1 cellular context compared by ENCODE assay signal in genomic region chr1:228997721-228998144, GRCh38.
TF ChIP-seq lines count a peak whose summit lies in the region.

No MANE protein-coding gene starts in this region.

TF ChIP-seq in HepG2, 621 proteins besides CTCF, POLR2A, EP300 and RAD21 (continued from another document and continues in another):
- TF ChIP-seq AGO2 (optimal IDR thresholded peaks at IDR 0.05; ENCODE audit: low read depth, low read length) (no peak), ATF6 (CRISPR knock-in tag; conservative IDR thresholded peaks at IDR 0.05) (no peak), IKZF4 (CRISPR knock-in tag; IDR thresholded peaks at IDR 0.05; ENCODE audit: borderline replicate concordance, low read depth, not compliant biosample characterization) (no peak), NFRKB (IDR thresholded peaks at IDR 0.05) (no peak), CENPT (CRISPR knock-in tag; IDR thresholded peaks at IDR 0.05; ENCODE audit: low read depth) (no peak), ZNF777 (CRISPR knock-in tag; IDR thresholded peaks at IDR 0.05) (no peak), ZNF280D (CRISPR knock-in tag; IDR thresholded peaks at IDR 0.05) (peak; percentile 92), ZNF549 (CRISPR knock-in tag; IDR thresholded peaks at IDR 0.05) (no peak), RCOR2 (CRISPR knock-in tag; IDR thresholded peaks at IDR 0.05) (peak; percentile 86), ISL2 (CRISPR knock-in tag; IDR thresholded peaks at IDR 0.05) (peak; percentile 81), ZKSCAN5 (CRISPR knock-in tag; IDR thresholded peaks at IDR 0.05) (0 out of 2 replicates have a peak, but pooled peaks have one; percentile 38), ZNF512 (CRISPR knock-in tag; IDR thresholded peaks at IDR 0.05) (no peak), ZFP36L2 (CRISPR knock-in tag; IDR thresholded peaks at IDR 0.05) (no peak), UBTF (CRISPR knock-in tag; IDR thresholded peaks at IDR 0.05) (no peak), ATF2 (CRISPR knock-in tag; IDR thresholded peaks at IDR 0.05) (peak; percentile 66; the same call in 1 of the 2 replicates), CBX2 (IDR thresholded peaks at IDR 0.05; ENCODE audit: low read depth, low read length) (no peak), CBX2 (CRISPR knock-in tag; IDR thresholded peaks at IDR 0.05; ENCODE audit: low read depth) (no peak), TAF1 (CRISPR knock-in tag; IDR thresholded peaks at IDR 0.05) (no peak), PHF8 (CRISPR knock-in tag; IDR thresholded peaks at IDR 0.05) (peak; percentile 10; the same call in 1 of the 2 replicates), ZNF33B (CRISPR knock-in tag; IDR thresholded peaks at IDR 0.05) (no peak), ZBTB39 (CRISPR knock-in tag; IDR thresholded peaks at IDR 0.05) (no peak), ZSCAN9 (CRISPR knock-in tag; IDR thresholded peaks at IDR 0.05; ENCODE audit: borderline replicate concordance) (no peak), TEAD3 (CRISPR knock-in tag; optimal IDR thresholded peaks at IDR 0.05; ENCODE audit: borderline replicate concordance) (peak; percentile 39), ONECUT2 (CRISPR knock-in tag; IDR thresholded peaks at IDR 0.05) (0 out of 2 replicates have a peak, but pooled peaks have one; percentile 18), ARID4A (CRISPR knock-in tag; IDR thresholded peaks at IDR 0.05; ENCODE audit: borderline replicate concordance) (no peak; the same call in 1 of the 2 replicates), ZNF556 (CRISPR knock-in tag; IDR thresholded peaks at IDR 0.05; ENCODE audit: borderline replicate concordance) (no peak), RELA (CRISPR knock-in tag; IDR thresholded peaks at IDR 0.05) (no peak), ZXDC (CRISPR knock-in tag; IDR thresholded peaks at IDR 0.05) (no peak), NONO (IDR thresholded peaks at IDR 0.05) (no peak), NONO (CRISPR knock-in tag; conservative IDR thresholded peaks at IDR 0.05) (0 out of 2 replicates have a peak, but pooled peaks have one; percentile 29), ZNF883 (CRISPR knock-in tag; IDR thresholded peaks at IDR 0.05; ENCODE audit: not compliant biosample characterization) (no peak), ZIK1 (CRISPR knock-in tag; IDR thresholded peaks at IDR 0.05; ENCODE audit: borderline replicate concordance, low read depth) (no peak), DPF2 (CRISPR knock-in tag; IDR thresholded peaks at IDR 0.05; ENCODE audit: borderline replicate concordance, low read depth) (no peak), ZNF780A (CRISPR knock-in tag; IDR thresholded peaks at IDR 0.05) (no peak), GFI1 (CRISPR knock-in tag; IDR thresholded peaks at IDR 0.05; ENCODE audit: borderline replicate concordance) (peak; percentile 66; the same call in 1 of the 2 replicates), SPEN (CRISPR knock-in tag; IDR thresholded peaks at IDR 0.05; ENCODE audit: low read depth) (no peak), ZBTB25 (CRISPR knock-in tag; IDR thresholded peaks at IDR 0.05) (no peak)
